Comparison of ENCODE assay signal across 15 cellular contexts in the genomic region with DNA sequence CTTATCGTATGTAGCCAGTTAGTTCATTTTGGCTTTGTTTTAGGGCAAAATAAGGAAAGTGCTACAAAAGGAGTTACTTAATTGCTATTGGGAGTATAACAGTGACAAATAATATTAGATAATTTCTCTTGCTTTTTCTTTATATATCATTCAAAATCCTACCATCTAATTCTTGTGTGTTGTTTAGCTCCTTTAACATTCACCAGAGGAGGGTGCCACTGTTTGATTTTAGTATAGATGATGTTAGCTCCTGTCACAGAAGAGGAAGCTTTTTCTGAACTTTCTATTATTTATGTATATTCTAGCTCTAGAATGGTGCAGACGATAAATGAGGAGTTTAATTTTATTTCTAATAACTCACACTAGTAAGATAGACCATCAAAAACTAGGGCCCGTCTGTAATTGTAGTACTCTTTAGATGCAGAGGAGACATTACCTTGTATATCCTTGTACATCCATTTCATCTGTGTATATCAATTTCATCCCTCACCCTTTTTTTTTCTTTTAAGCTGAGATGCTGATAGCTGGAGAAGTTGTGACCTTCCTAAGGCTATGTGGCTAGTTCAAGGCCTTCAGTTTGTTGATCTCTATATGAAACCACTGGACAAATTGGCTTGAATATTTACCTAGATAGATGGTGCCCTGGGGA. TPM values are rescaled to one million over a fixed set of nuclear protein-coding genes. Genes with fewer than 3 reads are reported as not detected.
DNase-seq lines count a peak whose midpoint lies in the region; ATAC-seq and TF ChIP-seq lines count a peak whose summit lies in the region.
"Had no signal": no experiment of that assay in that cellular context is flagged by ENCODE, and none has a peak within 500 bp of the region (broad histone marks: within the 10 kb centered on the region; RNA-seq: fewer than 3 reads in every experiment).

No MANE protein-coding gene starts in this region.

- H3K4me3 ChIP-seq in heart right ventricle (peak overlapping the region in 7 of 10 donors; percentile 8 to 97 (median 90)), OCI-LY7 (ENCODE audit: low read depth, low read length, poor library complexity, severe bottlenecking) (no peak overlapping the region), iPS-20b (ENCODE audit: low read length) (peak overlapping the region; percentile 92; the same call in 1 of the 2 replicates), A673 (ENCODE audit: low read depth, low read length, poor library complexity, severe bottlenecking) (no peak overlapping the region), coronary artery (no peak overlapping the region)
- H3K4me3 ChIP-seq in CD8-positive, alpha-beta T cell (ENCODE audit: low read depth, low read length): no peak overlapping the region
- H3K4me3 ChIP-seq: ovary had no signal

- ATAC-seq in heart right ventricle: no peak
- no peak for ATAC-seq in left ventricle myocardium superior
- no peak for ATAC-seq in CD8-positive, alpha-beta T cell

- H3K9me3 ChIP-seq in heart right ventricle (no peaks in the 10 kb centered on the region), OCI-LY7 (ENCODE audit: low read length) (no peaks in the 10 kb centered on the region), iPS-20b (ENCODE audit: insufficient read depth, low read depth, low read length) (no peaks in the 10 kb centered on the region), A673 (ENCODE audit: low read depth, low read length, poor library complexity, severe bottlenecking) (no peaks in the 10 kb centered on the region)
- H3K9me3 ChIP-seq in CD8-positive, alpha-beta T cell (ENCODE audit: low read length): no peaks in the 10 kb centered on the region
- H3K9me3 ChIP-seq: ovary had no signal

- peak overlapping the region; percentile 97 for H3K4me2 ChIP-seq in OCI-LY7 (ENCODE audit: low read length)

- H3K9me3 Mint-ChIP-seq in CD8-positive, alpha-beta T cell: no peaks in the 10 kb centered on the region
- H3K9me3 Mint-ChIP-seq: endodermal cell had no signal

- TF ChIP-seq CTCF in heart right ventricle (IDR thresholded peaks at IDR 0.05) (peak in 5 of 9 donors; percentile 9 to 51 (median 42)), OCI-LY7 (conservative IDR thresholded peaks at IDR 0.05; ENCODE audit: low read length) (peak; percentile 54), A673 (conservative IDR thresholded peaks at IDR 0.05; ENCODE audit: low read depth, low read length) (no peak; the same call in 1 of the 2 replicates), coronary artery (IDR thresholded peaks at IDR 0.05) (no peak)
- TF ChIP-seq CTCF in CD8-positive, alpha-beta T cell (IDR thresholded peaks at IDR 0.05): no peak

- H2AFZ ChIP-seq in OCI-LY7 (ENCODE audit: low read length): no peak overlapping the region

- H3K9ac ChIP-seq in iPS-20b (ENCODE audit: low read depth, low read length): no peak overlapping the region

- DNase-seq in heart right ventricle: no peak
- DNase-seq in left ventricle myocardium superior: no peak
- peak; percentile 4 for DNase-seq in OCI-LY7 (ENCODE audit: low spot score)
- DNase-seq in A673 (ENCODE audit: low spot score): no peak
- DNase-seq in CD8-positive, alpha-beta T cell: no peak
- DNase-seq in kidney glomerular epithelial cell (lab: John Stamatoyannopoulos, UW): no peak
- DNase-seq in coronary artery (ENCODE audit: low spot score): no peak
- DNase-seq: activated CD4-positive, alpha-beta T cell treated with anti-CD3 and anti-CD28 coated beads, Interleukin-2, amount 50 U/mL, for 1 hour; aorta; endodermal cell; NCI-H1092; ovary; stimulated activated CD4-positive, alpha-beta T cell treated with anti-CD3 and anti-CD28 coated beads, Interleukin-1b, Interleukin-23, amount 100 ng/mL, for 48 hours; stimulated activated naive CD4-positive, alpha-beta T cell treated with Interleukin-2 at 50 U/mL for 16 hours had no signal

- intact Hi-C loops in heart right ventricle (cut with DNase I) (loop anchor here in 8 of 10 donors (5.0 to 10.0 kb wide), 13 partner anchors 38 to 466 kb away; a partner anchor contains a TSS), left ventricle myocardium superior (cut with micrococcal nuclease) (no loop called here), OCI-LY7 (cut with micrococcal nuclease; ENCODE audit: unreplicated experiment) (loop anchor here (5.0 kb wide), 2 partner anchors 183 to 308 kb away; no protein-coding TSS in a partner anchor), A673 (cut with micrococcal nuclease; ENCODE audit: unreplicated experiment) (loop anchor here (5.0 kb wide), 1 partner anchor 192 kb away; a partner anchor contains a TSS)
- intact Hi-C loops in CD8-positive, alpha-beta T cell (cut with DNase I, micrococcal nuclease): loop anchor here in 1 of 2 experiments (5.0 to 10.0 kb wide), 2 partner anchors 314 to 362 kb away; a partner anchor contains a TSS

- POLR2A ChIA-PET in OCI-LY7 (lab: Charles Lee) (interaction anchor here (1.0 to 1.7 kb wide), 3 partner anchors 195 to 513 kb away, joined by 3 to 6 read pairs (median 3); no protein-coding TSS in a partner anchor), A673 (lab: Charles Lee; ENCODE audit: low non-redundant PET) (no interaction called here)
- POLR2A ChIA-PET in CD8-positive, alpha-beta T cell (lab: Charles Lee): no interaction called here

- H4K20me1 ChIP-seq in OCI-LY7 (ENCODE audit: insufficient read depth, low read length): 0 out of 2 replicates have a peak, but pooled peaks cover under 1% of the 10 kb centered on the region

- peaks cover 10% of the 10 kb centered on the region for H3K36me3 Mint-ChIP-seq in CD8-positive, alpha-beta T cell

- peaks cover 22% of the 10 kb centered on the region for H3K27me3 Mint-ChIP-seq in CD8-positive, alpha-beta T cell (ENCODE audit: low read depth)

- H3K4me1 ChIP-seq in heart right ventricle (peaks cover 0 to 31% (median 23%) of the 10 kb centered on the region in 9 donors), OCI-LY7 (ENCODE audit: insufficient read depth, low read length, poor library complexity, severe bottlenecking) (peaks cover 19% of the 10 kb centered on the region), iPS-20b (ENCODE audit: insufficient read depth, low read length) (peaks cover 10% of the 10 kb centered on the region; the same call in 1 of the 2 replicates), A673 (ENCODE audit: insufficient read depth, low read length, poor library complexity, severe bottlenecking) (peaks cover 8% of the 10 kb centered on the region)
- H3K4me1 ChIP-seq in CD8-positive, alpha-beta T cell (ENCODE audit: insufficient read depth, low read length): peaks cover 24% of the 10 kb centered on the region

- BruUV-seq in OCI-LY7 (replicated peaks; lab: Mats Ljungman, UMichigan) (no TSS peak), A673 (replicated peaks; lab: Mats Ljungman, UMichigan) (no TSS peak)

- H3K27ac Mint-ChIP-seq in CD8-positive, alpha-beta T cell: no peak overlapping the region
- H3K27ac Mint-ChIP-seq: endodermal cell had no signal

- H3K27ac ChIP-seq in heart right ventricle (peak overlapping the region in 1 of 10 donors; percentile 12), OCI-LY7 (ENCODE audit: low read depth, low read length, poor library complexity, severe bottlenecking) (no peak overlapping the region), iPS-20b (ENCODE audit: low read length) (no peak overlapping the region), A673 (ENCODE audit: low read depth, low read length, poor library complexity, severe bottlenecking) (no peak overlapping the region), coronary artery (no peak overlapping the region)
- no peak overlapping the region for H3K27ac ChIP-seq in CD8-positive, alpha-beta T cell (ENCODE audit: low read depth, low read length)
- H3K27ac ChIP-seq: ovary had no signal

- H3K9me2 ChIP-seq in OCI-LY7 (ENCODE audit: insufficient read depth, low read length): no peaks in the 10 kb centered on the region

- no peak overlapping the region for H3K4me3 Mint-ChIP-seq in CD8-positive, alpha-beta T cell
- H3K4me3 Mint-ChIP-seq: endodermal cell had no signal

- peaks cover 15% of the 10 kb centered on the region; the same call in 1 of the 2 replicates for H3K79me2 ChIP-seq in OCI-LY7 (ENCODE audit: insufficient read depth, low read depth, low read length)

- H3K27me3 ChIP-seq in heart right ventricle: no peaks in the 10 kb centered on the region
- H3K27me3 ChIP-seq in iPS-20b (ENCODE audit: insufficient read depth, low read length): peaks cover 32% of the 10 kb centered on the region
- H3K27me3 ChIP-seq in A673 (replicated peaks; ENCODE audit: insufficient read depth, low read depth, low read length, poor library complexity): no peaks in the 10 kb centered on the region
- no peaks in the 10 kb centered on the region for H3K27me3 ChIP-seq in CD8-positive, alpha-beta T cell (ENCODE audit: insufficient read depth, low read length)
- H3K27me3 ChIP-seq: ovary had no signal

- CTCF ChIA-PET in OCI-LY7 (lab: Charles Lee; ENCODE audit: unreplicated experiment): no interaction called here
- CTCF ChIA-PET in A673 (lab: Charles Lee): no interaction called here
- CTCF ChIA-PET in CD8-positive, alpha-beta T cell (lab: Charles Lee): interaction anchor here (0.6 kb wide), 2 partner anchors 546 to 1109 kb away, joined by 3 to 4 read pairs; no protein-coding TSS in a partner anchor

- H3K4me1 Mint-ChIP-seq in CD8-positive, alpha-beta T cell (ENCODE audit: low read depth): peaks cover 28% of the 10 kb centered on the region

- no peaks in the 10 kb centered on the region for H3K36me3 ChIP-seq in heart right ventricle
- no peaks in the 10 kb centered on the region for H3K36me3 ChIP-seq in OCI-LY7 (ENCODE audit: insufficient read depth, low read length)
- H3K36me3 ChIP-seq in iPS-20b (ENCODE audit: insufficient read depth, low read depth, low read length): no peaks in the 10 kb centered on the region
- H3K36me3 ChIP-seq in A673 (ENCODE audit: insufficient read depth, low read length, poor library complexity, severe bottlenecking): no peaks in the 10 kb centered on the region
- H3K36me3 ChIP-seq in CD8-positive, alpha-beta T cell (ENCODE audit: insufficient read depth, low read length): no peaks in the 10 kb centered on the region
- H3K36me3 ChIP-seq: ovary had no signal

- 76 to 91% methylated on average over 3 of the region's 3 CpGs for WGBS in heart right ventricle, 2 donors

RNA-seq across cellular contexts. Expression of a gene that starts 3.0 kb away (rescaled TPM):
- total RNA-seq in heart right ventricle: 10 to 100 TPM; 35.5 to 55.5 (median 38.8) TPM
- 1 to 10 TPM; 4.4 to 6.9 TPM for polyA plus RNA-seq in heart right ventricle
- 56.4 TPM for total RNA-seq in left ventricle myocardium superior
- total RNA-seq in OCI-LY7 (2014; rRNA removed; shearing (Covaris generic)): 10.3 and 11.2 TPM in 2 replicates
- 14.7 and 14.8 TPM in 2 replicates for total RNA-seq in OCI-LY7 (2022)
- 10.6 and 12.7 TPM in 2 replicates for total RNA-seq in A673 (2021)
- 1 to 10 TPM; 1.8 to 2.9 TPM for total RNA-seq in CD8-positive, alpha-beta T cell

Comparison
In these comparisons a context has a peak if more than half of its experiments do, and no peak if none do; other contexts are left out.
1. H3K4me3 ChIP-seq: peak in heart right ventricle (7 of 10) and iPS-20b (single experiment); none in OCI-LY7 (single experiment), A673 (single experiment), CD8-positive, alpha-beta T cell (single experiment) and coronary artery (single experiment).
2. CTCF ChIP-seq: peak in heart right ventricle (5 of 9) and OCI-LY7 (single experiment); none in A673 (single experiment), CD8-positive, alpha-beta T cell (single experiment) and coronary artery (single experiment).